ENCODE assay signal across 11 cellular contexts in genomic region chr2:156537147-156537546, GRCh38.
DNase-seq lines count a peak whose midpoint lies in the region; ATAC-seq and TF ChIP-seq lines count a peak whose summit lies in the region.
"Had no signal": no experiment of that assay in that cellular context is flagged by ENCODE, and none has a peak within 500 bp of the region (broad histone marks: within the 10 kb centered on the region; RNA-seq: fewer than 3 reads in every experiment).

No MANE protein-coding gene starts in this region.

- H3K27me3 ChIP-seq in GM23338 (ENCODE audit: insufficient read depth) = no peaks in the 10 kb centered on the region

- H3K27ac ChIP-seq in GM23338 (ENCODE audit: low read depth) = no peak overlapping the region; the same call in 1 of the 2 replicates

- intact Hi-C loops in activated B cell treated with CpG ODN at 0.5 μM for 24 hours (cut with micrococcal nuclease) = no loop called here

- no peaks in the 10 kb centered on the region for H3K9me2 ChIP-seq in GM23338 (ENCODE audit: insufficient read depth)

- H3K9me3 Mint-ChIP-seq in GM23338 = peaks cover 8% of the 10 kb centered on the region; the same call in 2 of the 3 replicates
- H3K9me3 Mint-ChIP-seq in activated B cell treated with CpG ODN at 0.5 μM for 24 hours = no peaks in the 10 kb centered on the region
- H3K9me3 Mint-ChIP-seq in stimulated activated naive CD8-positive, alpha-beta T cell treated with anti-CD3 and anti-CD28 coated beads, Interleukin-15, amount 100 ng/mL, for 72 hours = no peaks in the 10 kb centered on the region
- H3K9me3 Mint-ChIP-seq: naive B cell had no signal

- H3K27me3 Mint-ChIP-seq in GM23338 (ENCODE audit: insufficient read depth, low read depth, poor library complexity) (no peaks in the 10 kb centered on the region), activated B cell treated with CpG ODN at 0.5 μM for 24 hours (no peaks in the 10 kb centered on the region)
- H3K27me3 Mint-ChIP-seq in stimulated activated naive CD8-positive, alpha-beta T cell treated with anti-CD3 and anti-CD28 coated beads, Interleukin-15, amount 100 ng/mL, for 72 hours = no peaks in the 10 kb centered on the region
- H3K27me3 Mint-ChIP-seq: naive B cell had no signal

- H2AFZ ChIP-seq in GM23338 = no peak overlapping the region

- DNase-seq in GM23338 (ENCODE audit: low spot score) = no peak
- DNase-seq in activated B cell treated with CpG ODN at 0.5 μM for 24 hours = no peak
- peak; percentile 32 for DNase-seq in fibroblast of pulmonary artery (ENCODE audit: low read depth)
- no peak for DNase-seq in stimulated activated naive CD8-positive, alpha-beta T cell treated with anti-CD3 and anti-CD28 coated beads, Interleukin-15, amount 100 ng/mL, for 72 hours
- DNase-seq in UCSD-AML1 (lab: John Stamatoyannopoulos, UW; ENCODE audit: unreplicated experiment) = no peak
- DNase-seq in cerebellar cortex (ENCODE audit: low spot score) = no peak
- DNase-seq in RKO (ENCODE audit: low spot score) = no peak
- DNase-seq: MV-4-11, naive B cell, NCI-H510A treated with DMSO at 0.1 percent for 48 hours, right cardiac atrium had no signal

- H3K36me3 Mint-ChIP-seq in GM23338 (ENCODE audit: low read depth) (peaks cover 14% of the 10 kb centered on the region), activated B cell treated with CpG ODN at 0.5 μM for 24 hours (ENCODE audit: low read depth) (peaks cover 5% of the 10 kb centered on the region)

- no peaks in the 10 kb centered on the region for H4K20me1 ChIP-seq in GM23338 (replicated peaks; ENCODE audit: insufficient read depth)

- H3K4me2 ChIP-seq in GM23338 = no peak overlapping the region

- CTCF ChIA-PET in activated B cell treated with CpG ODN at 0.5 μM for 24 hours (lab: Charles Lee) = interaction anchor here (1.0 kb wide), 1 partner anchor 202 kb away, joined by 3 read pairs; no protein-coding TSS in a partner anchor

- TF ChIP-seq CTCF in GM23338 (conservative IDR thresholded peaks at IDR 0.05; ENCODE audit: low read depth in 2 of 2) (no peak), activated B cell treated with CpG ODN at 0.5 μM for 24 hours (IDR thresholded peaks at IDR 0.05) (no peak), fibroblast of pulmonary artery (IDR thresholded peaks at IDR 0.05; ENCODE audit: low read length, missing control alignments) (no peak)

- no peaks in the 10 kb centered on the region for H3F3A ChIP-seq in GM23338 (replicated peaks; ENCODE audit: low read depth)

- peaks cover 16% of the 10 kb centered on the region for H3K4me1 Mint-ChIP-seq in GM23338
- peaks cover 39% of the 10 kb centered on the region for H3K4me1 Mint-ChIP-seq in activated B cell treated with CpG ODN at 0.5 μM for 24 hours
- peaks cover 33% of the 10 kb centered on the region for H3K4me1 Mint-ChIP-seq in stimulated activated naive CD8-positive, alpha-beta T cell treated with anti-CD3 and anti-CD28 coated beads, Interleukin-15, amount 100 ng/mL, for 72 hours

- no peaks in the 10 kb centered on the region for H3K4me1 ChIP-seq in GM23338 (ENCODE audit: insufficient read depth)

- no peaks in the 10 kb centered on the region for H3K79me2 ChIP-seq in GM23338 (replicated peaks; ENCODE audit: insufficient read depth)

- POLR2A ChIA-PET in activated B cell treated with CpG ODN at 0.5 μM for 24 hours (lab: Charles Lee) = interaction anchor here (1.4 kb wide), 1 partner anchor 203 kb away, joined by 3 read pairs; no protein-coding TSS in a partner anchor

- H3K27ac Mint-ChIP-seq in GM23338 = no peak overlapping the region
- peak overlapping the region; percentile 10 for H3K27ac Mint-ChIP-seq in activated B cell treated with CpG ODN at 0.5 μM for 24 hours
- peak overlapping the region; percentile 5 to 23 for H3K27ac Mint-ChIP-seq in stimulated activated naive CD8-positive, alpha-beta T cell treated with anti-CD3 and anti-CD28 coated beads, Interleukin-15, amount 100 ng/mL, for 72 hours

- H3K36me3 ChIP-seq in GM23338 (ENCODE audit: insufficient read depth) = no peaks in the 10 kb centered on the region

- H3K4me3 ChIP-seq in GM23338 = no peak overlapping the region
- H3K4me3 ChIP-seq in fibroblast of pulmonary artery (replicated peaks; ENCODE audit: low read depth, low read length) = no peak overlapping the region

- H3K4me3 Mint-ChIP-seq in GM23338 = no peak overlapping the region
- H3K4me3 Mint-ChIP-seq in activated B cell treated with CpG ODN at 0.5 μM for 24 hours = no peak overlapping the region
- H3K4me3 Mint-ChIP-seq in stimulated activated naive CD8-positive, alpha-beta T cell treated with anti-CD3 and anti-CD28 coated beads, Interleukin-15, amount 100 ng/mL, for 72 hours = peak overlapping the region in 1 of 2 donors; percentile 1
- H3K4me3 Mint-ChIP-seq: naive B cell had no signal

- ATAC-seq in GM23338 (peak; percentile 58), activated B cell treated with CpG ODN at 0.5 μM for 24 hours (ENCODE audit: low read depth) (no peak)
- peak; percentile 55 for ATAC-seq in stimulated activated naive CD8-positive, alpha-beta T cell treated with anti-CD3 and anti-CD28 coated beads, Interleukin-15, amount 100 ng/mL, for 72 hours
- ATAC-seq: right cardiac atrium had no signal

TF ChIP-seq in GM23338, 12 proteins besides CTCF, POLR2A, EP300 and RAD21 (continues in another document):
- no peak for TF ChIP-seq JUNB (IDR thresholded peaks at IDR 0.05; ENCODE audit: unreplicated experiment)
- TF ChIP-seq CREB1 (CRISPR knock-in tag; IDR thresholded peaks at IDR 0.05; ENCODE audit: low read depth) = no peak
- TF ChIP-seq ZNF114 (CRISPR knock-in tag; IDR thresholded peaks at IDR 0.05) = no peak
- TF ChIP-seq REST (IDR thresholded peaks at IDR 0.05; ENCODE audit: unreplicated experiment) = no peak
- no peak for TF ChIP-seq NANOG (IDR thresholded peaks at IDR 0.05; ENCODE audit: borderline replicate concordance)
